Comparison of ENCODE assay signal across 1 cellular context in genomic region chr7:134787720-134788119, GRCh38.
TF ChIP-seq lines count a peak whose summit lies in the region.

No MANE protein-coding gene starts in this region.

TF ChIP-seq in GM23338, 12 proteins besides CTCF, POLR2A, EP300 and RAD21:
- TF ChIP-seq NANOG (IDR thresholded peaks at IDR 0.05; ENCODE audit: borderline replicate concordance) = no peak
